8 cellular contexts compared by ENCODE assay signal in genomic region chr16:85330694-85331188, GRCh38.
DNase-seq lines count a peak whose midpoint lies in the region; ATAC-seq, FAIRE-seq and TF ChIP-seq lines count a peak whose summit lies in the region.

No MANE protein-coding gene starts in this region.

- intact Hi-C loops in Caco-2 (cut with micrococcal nuclease; ENCODE audit: unreplicated experiment): loop anchor here (2.0 to 5.0 kb wide), 3 partner anchors 14 to 56 kb away; no protein-coding TSS in a partner anchor
- intact Hi-C loops in HepG2 (cut with micrococcal nuclease; ENCODE audit: unreplicated experiment): loop anchor here (2.0 kb wide), 2 partner anchors 14 to 56 kb away; no protein-coding TSS in a partner anchor

- no peaks in the 10 kb centered on the region for H3K9me3 Mint-ChIP-seq in Caco-2 (ENCODE audit: unreplicated experiment)

- in situ Hi-C loops in HepG2 (cut with HindIII; ENCODE audit: extremely low pct_ligation_motif_present, low pct_unique_long_range_greater_than_20kb): no loop called here

- TF ChIP-seq EP300 in HepG2 (IDR thresholded peaks at IDR 0.05; ENCODE audit: low read depth in 2 of 2, low read length in 2 of 2) (no peak), HepG2 (CRISPR knock-in tag; IDR thresholded peaks at IDR 0.05; ENCODE audit: borderline replicate concordance) (no peak)

- TF ChIP-seq CTCF in Caco-2 (IDR thresholded peaks at IDR 0.05; ENCODE audit: insufficient read depth in 1 of 2, low read depth in 1 of 2, low read length in 1 of 2, severe bottlenecking in 1 of 2, unreplicated experiment in 1 of 2) (peak; percentile 74 to 81), HepG2 (CRISPR knock-in tag; IDR thresholded peaks at IDR 0.05) (peak; percentile 68)

- no peak overlapping the region for H3K27ac ChIP-seq in HepG2 (ENCODE audit: extremely low read length, insufficient read depth, low read length)

- TF ChIP-seq RAD21 in HepG2 (CRISPR knock-in tag; IDR thresholded peaks at IDR 0.05): peak; percentile 60

- H3K27me3 Mint-ChIP-seq in Caco-2 (ENCODE audit: insufficient read depth, unreplicated experiment): no peaks in the 10 kb centered on the region

- H3K4me2 ChIP-seq in HepG2 (ENCODE audit: low read depth, low read length): 0 out of 2 replicates have a peak overlapping the region, but pooled peaks have one; percentile 2

- peak; percentile 97 for FAIRE-seq in HepG2 (lab: Jason Lieb, UNC)

- H3K9ac ChIP-seq in HepG2 (ENCODE audit: insufficient read depth, low read depth, low read length): no peak overlapping the region

- TF ChIP-seq POLR2A in HepG2 (IDR thresholded peaks at IDR 0.05; ENCODE audit: insufficient read depth in 1 of 2, low read depth in 2 of 2, low read length in 2 of 2): no peak

- H3K4me1 ChIP-seq in Caco-2 (peaks cover 44% of the 10 kb centered on the region), HepG2 (ENCODE audit: insufficient read depth, low read length) (peaks cover 45% of the 10 kb centered on the region)

- ATAC-seq in HepG2 (peak; percentile 69), HG02970 (IDR thresholded peaks at IDR 0.05; ENCODE audit: low FRiP score, unreplicated experiment) (no peak)

- H3K79me2 ChIP-seq in HepG2 (ENCODE audit: insufficient read depth, low read length): no peaks in the 10 kb centered on the region

- 23% methylated on average over 6 of the region's 6 CpGs for WGBS in HepG2 (ENCODE audit: low lambda C conversion rate)

- CTCF ChIA-PET in Caco-2 (lab: Charles Lee): interaction anchor here (0.5 to 1.7 kb wide), 26 partner anchors 9 to 584 kb away, joined by 3 to 11 read pairs (median 4); no protein-coding TSS in a partner anchor
- CTCF ChIA-PET in HepG2 (lab: Yijun Ruan, JAX; ENCODE audit: low intra/inter-chr PET ratio, low total read pairs): interaction anchor here (1.5 to 2.7 kb wide), 2 partner anchors 33 to 56 kb away, joined by 6 to 20 read pairs; no protein-coding TSS in a partner anchor

- peaks cover 11% of the 10 kb centered on the region; the same call in 1 of the 2 replicates for H4K20me1 ChIP-seq in HepG2 (ENCODE audit: insufficient read depth, low read length)

- no peak overlapping the region for H3K4me3 Mint-ChIP-seq in Caco-2 (ENCODE audit: unreplicated experiment)

- H3K27me3 ChIP-seq in Caco-2 (replicated peaks; ENCODE audit: control insufficient read depth, insufficient read depth, low read length) (no peaks in the 10 kb centered on the region), HepG2 (ENCODE audit: control insufficient read depth in 1 of 2, insufficient read depth in 2 of 2, low read length in 2 of 2) (peaks cover 5 to 31% of the 10 kb centered on the region in 2 experiments)

- peak; percentile 72 to 81 for DNase-seq in Caco-2
- peak; percentile 41 for DNase-seq in GM19240 (ENCODE audit: insufficient read length, low spot score)
- peak; percentile 56 for DNase-seq in NCI-H82 treated with DMSO at 0.1 percent for 48 hours (lab: John Stamatoyannopoulos, UW; ENCODE audit: unreplicated experiment)
- peak; percentile 78 for DNase-seq in brain pericyte (ENCODE audit: low read depth, low spot score)
- DNase-seq in HepG2 (ENCODE audit: low spot score): peak; percentile 72
- DNase-seq in stimulated activated CD4-positive, alpha-beta T cell treated with anti-CD3 and anti-CD28 coated beads, Interleukin-4, amount 100 ng/mL, for 1 hour: no peak
- no peak for DNase-seq in stimulated activated CD4-positive, alpha-beta T cell treated with anti-CD3 and anti-CD28 coated beads, Interleukin-4, amount 100 ng/mL, for 4 hours

- H3K4me1 Mint-ChIP-seq in Caco-2 (ENCODE audit: low read depth, unreplicated experiment): peaks cover 39% of the 10 kb centered on the region

- H3K9me3 ChIP-seq in Caco-2: no peaks in the 10 kb centered on the region
- H3K9me3 ChIP-seq in HepG2 (ENCODE audit: low read length): no peaks in the 10 kb centered on the region

- H2AFZ ChIP-seq in HepG2 (ENCODE audit: low read length): no peak overlapping the region

- no peak overlapping the region for H3K4me3 ChIP-seq in Caco-2 (ENCODE audit: low read depth, low read length)
- no peak overlapping the region for H3K4me3 ChIP-seq in HepG2 (replicated peaks in 1 of 3; ENCODE audit: insufficient read depth in 1 of 3, low read depth in 2 of 3, low read length in 3 of 3)

- BruUV-seq in Caco-2 (replicated peaks; lab: Mats Ljungman, UMichigan) (no TSS peak), HepG2 (replicated peaks; lab: Mats Ljungman, UMichigan) (no TSS peak)

- H3K36me3 ChIP-seq in Caco-2 (ENCODE audit: control insufficient read depth, insufficient read depth, low read length): no peaks in the 10 kb centered on the region
- no peaks in the 10 kb centered on the region for H3K36me3 ChIP-seq in HepG2 (replicated peaks in 1 of 2; ENCODE audit: control insufficient read depth in 1 of 2, insufficient read depth in 2 of 2, low read length in 2 of 2)

- H3K36me3 Mint-ChIP-seq in Caco-2 (ENCODE audit: insufficient read depth, unreplicated experiment): peaks cover 11% of the 10 kb centered on the region

- POLR2A ChIA-PET in Caco-2 (lab: Charles Lee): interaction anchor here (0.6 kb wide), 1 partner anchor 281 kb away, joined by 4 read pairs; no protein-coding TSS in a partner anchor
- POLR2A ChIA-PET in HepG2 (lab: Yijun Ruan, JAX): no interaction called here

- peak overlapping the region; percentile 8 for H3K27ac Mint-ChIP-seq in Caco-2 (ENCODE audit: unreplicated experiment)

TF ChIP-seq in HepG2, 621 proteins besides CTCF, POLR2A, EP300 and RAD21:
- TF ChIP-seq SMC3 (IDR thresholded peaks at IDR 0.05; ENCODE audit: low read length) (peak; percentile 70; the same call in 1 of the 2 replicates), MNT (IDR thresholded peaks at IDR 0.05) (0 out of 2 replicates have a peak, but pooled peaks have one; percentile 23), ZFP36 (IDR thresholded peaks at IDR 0.05; ENCODE audit: borderline replicate concordance, low read depth, low read length, partially characterized antibody) (peak; percentile 62), ETS1 (CRISPR knock-in tag; IDR thresholded peaks at IDR 0.05) (no peak), STAG1 (CRISPR knock-in tag; IDR thresholded peaks at IDR 0.05) (peak; percentile 48), MAX (IDR thresholded peaks at IDR 0.05) (peak; percentile 59; the same call in 1 of the 2 replicates), NR2F6 (IDR thresholded peaks at IDR 0.05) (no peak), NR2F6 (CRISPR knock-in tag; IDR thresholded peaks at IDR 0.05) (peak; percentile 16; the same call in 1 of the 2 replicates), ZNF768 (CRISPR knock-in tag; IDR thresholded peaks at IDR 0.05) (peak; percentile 89; the same call in 1 of the 2 replicates), SNAI1 (CRISPR knock-in tag; IDR thresholded peaks at IDR 0.05; ENCODE audit: borderline replicate concordance) (no peak), SIX4 (CRISPR knock-in tag; IDR thresholded peaks at IDR 0.05) (0 out of 2 replicates have a peak, but pooled peaks have one; percentile 56)
TF ChIP-seq in HepG2: peak in this region for 8.

Comparison
In these comparisons a context has a peak if more than half of its experiments do, and no peak if none do; other contexts are left out.
1. DNase-seq: peak in Caco-2 (2 of 2), GM19240 (single experiment), NCI-H82 treated with DMSO at 0.1 percent for 48 hours (single experiment), brain pericyte (single experiment) and HepG2 (single experiment); none in stimulated activated CD4-positive, alpha-beta T cell treated with anti-CD3 and anti-CD28 coated beads, Interleukin-4, amount 100 ng/mL, for 1 hour (single experiment) and stimulated activated CD4-positive, alpha-beta T cell treated with anti-CD3 and anti-CD28 coated beads, Interleukin-4, amount 100 ng/mL, for 4 hours (0 of 2).